ENCODE assay signal across 21 cellular contexts in genomic region chr3:58566398-58567250, GRCh38. TPM values are rescaled to one million over a fixed set of nuclear protein-coding genes. Genes with fewer than 3 reads are reported as not detected.
DNase-seq lines count a peak whose midpoint lies in the region; ATAC-seq and TF ChIP-seq lines count a peak whose summit lies in the region.
"Had no signal": no experiment of that assay in that cellular context is flagged by ENCODE, and none has a peak within 500 bp of the region (broad histone marks: within the 10 kb centered on the region; RNA-seq: fewer than 3 reads in every experiment).

No MANE protein-coding gene starts in this region.

- no peak overlapping the region for H3K14ac ChIP-seq in mesenchymal stem cell (ENCODE audit: low read length in 2 of 2)

- peaks cover 28% of the 10 kb centered on the region for H3K4me1 Mint-ChIP-seq in chondrocyte (ENCODE audit: low read depth)

- no peak overlapping the region for H3K4ac ChIP-seq in mesenchymal stem cell (ENCODE audit: low read depth in 1 of 2, low read length in 2 of 2)

- ATAC-seq in heart right ventricle = no peak
- no peak for ATAC-seq in HG03342 (IDR thresholded peaks at IDR 0.05; ENCODE audit: unreplicated experiment)
- ATAC-seq: A549, GM12878 had no signal

- H3K36me3 ChIP-seq in heart right ventricle (peaks cover 0 to 68% (median 11%) of the 10 kb centered on the region in 9 donors), mesenchymal stem cell (ENCODE audit: control insufficient read depth in 1 of 2, insufficient read depth in 2 of 2, low read depth in 1 of 2, low read length in 2 of 2) (no peaks in the 10 kb centered on the region)
- H3K36me3 ChIP-seq: BLaER1 treated with 17β-estradiol and CSF1 and Interleukin-3, amounts not matched to agents 10 nM and 100 nM had no signal

- no peaks in the 10 kb centered on the region for H3K27me3 ChIP-seq in heart right ventricle
- no peaks in the 10 kb centered on the region for H3K27me3 ChIP-seq in mesenchymal stem cell (ENCODE audit: control insufficient read depth in 1 of 2, insufficient read depth in 1 of 2, low read length in 2 of 2)
- H3K27me3 ChIP-seq: BLaER1 treated with 17β-estradiol and CSF1 and Interleukin-3, amounts not matched to agents 10 nM and 100 nM; MG63 had no signal

- no peaks in the 10 kb centered on the region for H3K79me1 ChIP-seq in mesenchymal stem cell (replicated peaks; ENCODE audit: low read length, poor library complexity, severe bottlenecking)

- 88 to 92% methylated on average over 9 of the region's 9 CpGs for WGBS in heart right ventricle, 2 donors
- WGBS in mesenchymal stem cell = 94% methylated on average over 8 of the region's 9 CpGs

- intact Hi-C loops in cardiac septum (cut with DNase I) (no loop called here), heart right ventricle (cut with DNase I) (loop anchor here in 2 of 10 donors (1.0 to 10.0 kb wide), 2 partner anchors 64 to 1108 kb away; no protein-coding TSS in a partner anchor)

- H4K8ac ChIP-seq in mesenchymal stem cell (ENCODE audit: low read length) = no peak overlapping the region

- no peak overlapping the region for H2BK15ac ChIP-seq in mesenchymal stem cell (ENCODE audit: low read depth, poor library complexity, severe bottlenecking)

- H3K18ac ChIP-seq in mesenchymal stem cell (ENCODE audit: low read depth in 1 of 2, low read length in 2 of 2) = no peak overlapping the region

- H2AFZ ChIP-seq in mesenchymal stem cell (ENCODE audit: low read depth, low read length) = no peak overlapping the region
- H2AFZ ChIP-seq: GM23248, PC-9 had no signal

- H3K4me3 Mint-ChIP-seq in chondrocyte (ENCODE audit: unreplicated experiment) = no peak overlapping the region
- H3K4me3 Mint-ChIP-seq: CD8-positive, alpha-beta memory T cell had no signal

- no peak overlapping the region for H4K91ac ChIP-seq in mesenchymal stem cell (ENCODE audit: low read length)

- H3K27ac ChIP-seq in heart right ventricle (no peak overlapping the region), mesenchymal stem cell (ENCODE audit: low read length, poor library complexity, severe bottlenecking) (no peak overlapping the region)
- H3K27ac ChIP-seq: BLaER1 treated with 17β-estradiol and CSF1 and Interleukin-3, amounts not matched to agents 10 nM and 100 nM; GM23248; PC-9 had no signal

- no peak overlapping the region for H2BK5ac ChIP-seq in mesenchymal stem cell (ENCODE audit: low read depth, low read length, poor library complexity, severe bottlenecking)

- peaks cover 9% of the 10 kb centered on the region for H3K9me3 Mint-ChIP-seq in chondrocyte (ENCODE audit: low read depth)

- DNase-seq in cardiac septum (ENCODE audit: low spot score) (peak; percentile 68), heart right ventricle (no peak), chondrocyte (ENCODE audit: low spot score) (peak; percentile 57), mesenchymal stem cell (no peak), OCI-M1 (lab: John Stamatoyannopoulos, UW) (no peak), glomerular visceral epithelial cell (ENCODE audit: extremely low spot score) (no peak)
- no peak for DNase-seq in activated CD4-positive, alpha-beta T cell treated with anti-CD3 and anti-CD28 coated beads for 1 hour
- DNase-seq: CD8-positive, alpha-beta memory T cell; GDM1; GM23248; Karpas-422; MG63; NCI-H1092; NCI-H2081; NCI-H510A; NCI-H774 had no signal

- H3K23ac ChIP-seq in mesenchymal stem cell (ENCODE audit: low read length in 2 of 2) = no peak overlapping the region

- H2BK12ac ChIP-seq in mesenchymal stem cell (ENCODE audit: low read length in 2 of 2) = no peak overlapping the region

- H3K27me3 Mint-ChIP-seq in chondrocyte (ENCODE audit: low read depth) = no peaks in the 10 kb centered on the region

- H3K9me3 ChIP-seq in heart right ventricle (peaks cover 0 to under 1% (median 0%) of the 10 kb centered on the region in 11 donors), mesenchymal stem cell (ENCODE audit: control insufficient read depth, low read length) (no peaks in the 10 kb centered on the region)
- H3K9me3 ChIP-seq: A549; BLaER1 treated with 17β-estradiol and CSF1 and Interleukin-3, amounts not matched to agents 10 nM and 100 nM; MG63 had no signal

- H3K9ac ChIP-seq in mesenchymal stem cell (ENCODE audit: low read length) = no peak overlapping the region
- H3K9ac ChIP-seq: BLaER1 treated with 17β-estradiol and CSF1 and Interleukin-3, amounts not matched to agents 10 nM and 100 nM; GM23248 had no signal

- TF ChIP-seq CTCF in heart right ventricle (IDR thresholded peaks at IDR 0.05) = no peak
- TF ChIP-seq CTCF in chondrocyte (IDR thresholded peaks at IDR 0.05) = no peak

- H2BK120ac ChIP-seq in mesenchymal stem cell (ENCODE audit: low read depth, low read length) = no peak overlapping the region

- no peak overlapping the region for H3K4me2 ChIP-seq in mesenchymal stem cell (ENCODE audit: low read length, poor library complexity, severe bottlenecking)
- H3K4me2 ChIP-seq: A549; BLaER1 treated with 17β-estradiol and CSF1 and Interleukin-3, amounts not matched to agents 10 nM and 100 nM; PC-9 had no signal

- H3K4me3 ChIP-seq in heart right ventricle (no peak overlapping the region), mesenchymal stem cell (ENCODE audit: insufficient read depth in 1 of 2, low read depth in 1 of 2, low read length in 2 of 2) (peak overlapping the region in 1 of 2 experiments; percentile 16)
- H3K4me3 ChIP-seq: A549; BLaER1 treated with 17β-estradiol and CSF1 and Interleukin-3, amounts not matched to agents 10 nM and 100 nM; GM12878; GM23248; MG63; PC-9 had no signal

- H3K36me3 Mint-ChIP-seq in chondrocyte (ENCODE audit: low read depth) = peaks cover 2% of the 10 kb centered on the region

- no peak overlapping the region for H3K27ac Mint-ChIP-seq in chondrocyte (ENCODE audit: unreplicated experiment)

- H2AK5ac ChIP-seq in mesenchymal stem cell (ENCODE audit: low read length, severe bottlenecking) = peak overlapping the region; percentile 44

- H3K4me1 ChIP-seq in heart right ventricle (peaks cover 0 to 26% (median 17%) of the 10 kb centered on the region in 9 donors), mesenchymal stem cell (ENCODE audit: control insufficient read depth, insufficient read depth, low read depth, low read length) (peaks cover 7% of the 10 kb centered on the region)

RNA-seq across cellular contexts. Expression of gene FAM107A, which starts 10.6 kb away (rescaled TPM):
- total RNA-seq in cardiac septum (29.9 TPM), heart right ventricle (100 to 1,000 TPM in 1 of 10 donors, 10 to 100 TPM in 9; 18.3 to 149 (median 54.3) TPM), chondrocyte (not detected in 3 replicates)
- 10 to 100 TPM; 47.7 to 63.4 TPM for polyA plus RNA-seq in heart right ventricle
- polyA plus RNA-seq in mesenchymal stem cell (2013, experiment 1 of 2) = not detected
- polyA plus RNA-seq in mesenchymal stem cell (2013, experiment 2 of 2) = not detected
- total RNA-seq: CD8-positive, alpha-beta memory T cell; GM12878; PC-9 had no signal
- polyA plus RNA-seq: CD8-positive, alpha-beta memory T cell; GM12878 had no signal

RNA-seq across cellular contexts. Expression of gene ACOX2, which starts 29.6 kb away (rescaled TPM):
- total RNA-seq in cardiac septum = 31.2 TPM
- total RNA-seq in heart right ventricle = 10 to 100 TPM; 30.1 to 46.4 (median 34.9) TPM
- polyA plus RNA-seq in heart right ventricle = 10 to 100 TPM in 1 of 2 donors, 1 to 10 TPM in 1; 7.6 to 64.9 TPM
- total RNA-seq in chondrocyte = 0.56 to 1.9 TPM (median 0.57 TPM) in 3 replicates
- polyA plus RNA-seq in mesenchymal stem cell (2013, experiment 1 of 2) = 3.2 TPM
- 3.6 TPM for polyA plus RNA-seq in mesenchymal stem cell (2013, experiment 2 of 2)
- total RNA-seq: CD8-positive, alpha-beta memory T cell; GM12878 had no signal
- polyA plus RNA-seq: CD8-positive, alpha-beta memory T cell had no signal

Comparison
In these comparisons a context has a peak if more than half of its experiments do, and no peak if none do; other contexts are left out.
1. DNase-seq: peak in cardiac septum (single experiment) and chondrocyte (single experiment); none in heart right ventricle (0 of 2), mesenchymal stem cell (single experiment), activated CD4-positive, alpha-beta T cell treated with anti-CD3 and anti-CD28 coated beads for 1 hour (single experiment), OCI-M1 (single experiment) and glomerular visceral epithelial cell (single experiment).
2. RNA of gene FAM107A, which starts 10.6 kb away (total RNA-seq): 18.3 to 149 TPM in heart right ventricle and 29.9 TPM in cardiac septum (single experiment); not detected in chondrocyte; every median in the first group is over 10 times any median in the second.
3. RNA of gene ACOX2, which starts 29.6 kb away (total RNA-seq): 30.1 to 46.4 TPM in heart right ventricle and 31.2 TPM in cardiac septum (single experiment); 0.56 to 1.9 TPM in chondrocyte; every median in the first group is over 10 times any median in the second.